Comparison of ENCODE assay signal across 11 cellular contexts in the genomic region with DNA sequence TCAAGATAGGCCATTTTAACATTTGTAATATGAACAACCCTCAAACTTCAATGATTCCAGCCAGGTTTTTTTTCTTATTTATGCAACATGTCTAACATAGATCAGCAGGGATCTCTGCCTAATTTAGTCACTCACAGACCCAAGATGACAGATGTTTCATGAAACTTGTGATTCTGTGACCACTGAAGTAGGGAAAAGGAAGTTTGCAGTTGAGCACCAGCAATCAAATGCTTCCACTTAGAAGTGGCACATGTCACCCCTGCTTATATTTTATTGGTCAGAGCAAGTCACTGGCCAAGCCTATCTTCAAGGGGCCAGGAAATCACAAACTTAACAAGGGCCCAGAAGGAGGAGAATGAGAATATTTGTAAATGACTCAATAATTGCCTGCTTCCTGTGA.
A peak's percentile ranks its signal among the peaks of the same experiment; 100 is the strongest.
DNase-seq lines count a peak whose midpoint lies in the region; ATAC-seq and TF ChIP-seq lines count a peak whose summit lies in the region.
"Had no signal": no experiment of that assay in that cellular context is flagged by ENCODE, and none has a peak within 500 bp of the region (broad histone marks: within the 10 kb centered on the region; RNA-seq: fewer than 3 reads in every experiment).

No MANE protein-coding gene starts in this region.

- peaks cover 8% of the 10 kb centered on the region for H3K9me3 Mint-ChIP-seq in progenitor cell of endocrine pancreas (ENCODE audit: low read depth)

- DNase-seq in medulla oblongata (ENCODE audit: extremely low spot score) (peak; percentile 30), NCI-H1092 treated with DMSO at 0.1 percent for 48 hours (lab: John Stamatoyannopoulos, UW) (no peak), progenitor cell of endocrine pancreas (ENCODE audit: low spot score, unreplicated experiment) (no peak)
- no peak for DNase-seq in stimulated activated CD8-positive, alpha-beta memory T cell treated with anti-CD3 and anti-CD28 coated beads, Interleukin-4, amount 100 ng/mL, for 48 hours
- DNase-seq: activated T-cell treated with anti-CD3 and anti-CD28 coated beads, Interleukin-2, amount 50 U/mL, for 24 hours; left cardiac atrium; NCI-H1048 had no signal

- no peaks in the 10 kb centered on the region for H3K4me1 Mint-ChIP-seq in progenitor cell of endocrine pancreas (ENCODE audit: low read depth)

- H3K27ac Mint-ChIP-seq in progenitor cell of endocrine pancreas, result no peak overlapping the region
- H3K27ac Mint-ChIP-seq: activated T-cell treated with anti-CD3 and anti-CD28 coated beads, Interleukin-2, amount 50 U/mL, for 24 hours had no signal

- ATAC-seq in GM18867 (IDR thresholded peaks at IDR 0.05; ENCODE audit: unreplicated experiment), result peak; percentile 94
- peak; percentile 91 for ATAC-seq in GM21528 (IDR thresholded peaks at IDR 0.05; ENCODE audit: low FRiP score, unreplicated experiment)
- ATAC-seq in HG03342 (IDR thresholded peaks at IDR 0.05; ENCODE audit: unreplicated experiment), result peak; percentile 94
- ATAC-seq: left cardiac atrium, sciatic nerve had no signal

- H3K4me3 Mint-ChIP-seq in progenitor cell of endocrine pancreas (ENCODE audit: low read depth), result no peak overlapping the region
- H3K4me3 Mint-ChIP-seq: activated T-cell treated with anti-CD3 and anti-CD28 coated beads, Interleukin-2, amount 50 U/mL, for 24 hours had no signal

- no peaks in the 10 kb centered on the region for H3K36me3 Mint-ChIP-seq in progenitor cell of endocrine pancreas (ENCODE audit: insufficient read depth)

- TF ChIP-seq CTCF in progenitor cell of endocrine pancreas (IDR thresholded peaks at IDR 0.05; ENCODE audit: unreplicated experiment), result no peak

- H3K27me3 Mint-ChIP-seq in progenitor cell of endocrine pancreas, result no peaks in the 10 kb centered on the region
- H3K27me3 Mint-ChIP-seq: activated T-cell treated with anti-CD3 and anti-CD28 coated beads, Interleukin-2, amount 50 U/mL, for 24 hours had no signal
